Comparison of ENCODE assay signal across 9 cellular contexts in genomic region chr13:27919934-27920676, GRCh38. TPM values are rescaled to one million over a fixed set of nuclear protein-coding genes. Genes with fewer than 3 reads are reported as not detected.
DNase-seq lines count a peak whose midpoint lies in the region; ATAC-seq, FAIRE-seq and TF ChIP-seq lines count a peak whose summit lies in the region.
"Had no signal": no experiment of that assay in that cellular context is flagged by ENCODE, and none has a peak within 500 bp of the region (broad histone marks: within the 10 kb centered on the region; RNA-seq: fewer than 3 reads in every experiment).

TSS of gene PDX1 (plus strand) at chr13:27920000. CDS start at chr13:27920139, 139 bp downstream.

- DNase-seq in EL (peak; percentile 13), dorsolateral prefrontal cortex (peak in 1 of 10 donors; percentile 7), inferior parietal cortex (ENCODE audit: extremely low spot score) (no peak), GM19239 (ENCODE audit: insufficient read length, low spot score) (no peak)

- ATAC-seq in GM18858 (IDR thresholded peaks at IDR 0.05; ENCODE audit: unreplicated experiment) (no peak), GM21576 (IDR thresholded peaks at IDR 0.05; ENCODE audit: unreplicated experiment) (no peak)

- H3K27ac Mint-ChIP-seq in IgD-negative memory B cell (peak within 1 kb of the TSS; percentile 16 to 96 (median 89)), nephron (no peak within 1 kb of the TSS)

- intact Hi-C loops in dorsolateral prefrontal cortex (cut with DNase I), result no loop called here

- FAIRE-seq in GM19239 (lab: Jason Lieb, UNC), result no peak

- peak within 1 kb of the TSS; percentile 65 to 89 (median 81) for H3K4me3 Mint-ChIP-seq in IgD-negative memory B cell
- H3K4me3 Mint-ChIP-seq in nephron, result peak within 1 kb of the TSS; percentile 77 to 81 (median 79)

- H3K27ac ChIP-seq in dorsolateral prefrontal cortex, result no peak within 1 kb of the TSS
- H3K27ac ChIP-seq: SJSA1 had no signal

- H3K36me3 Mint-ChIP-seq in IgD-negative memory B cell (no peaks in the 10 kb centered on the region), nephron (ENCODE audit: low read depth) (no peaks in the 10 kb centered on the region)

- H3K27me3 ChIP-seq in dorsolateral prefrontal cortex, result peaks cover 31 to 100% (median 100%) of the 10 kb centered on the region in 45 donors

- H3K4me3 ChIP-seq in dorsolateral prefrontal cortex, result peak within 1 kb of the TSS in 56 of 59 donors; percentile 8 to 62 (median 38)

- H3K4me1 Mint-ChIP-seq in IgD-negative memory B cell (peaks cover 8 to 24% (median 18%) of the 10 kb centered on the region in 3 donors), nephron (peaks cover 29% of the 10 kb centered on the region)

- H3K27me3 Mint-ChIP-seq in IgD-negative memory B cell, result peaks cover 58% of the 10 kb centered on the region
- peaks cover 98% of the 10 kb centered on the region for H3K27me3 Mint-ChIP-seq in nephron (ENCODE audit: low read depth)

- TF ChIP-seq CTCF in dorsolateral prefrontal cortex (IDR thresholded peaks at IDR 0.05 in 54 of 56, conservative IDR thresholded peaks at IDR 0.05 in 2 of 56; ENCODE audit: low read depth in 1 of 56, partially characterized antibody in 56 of 56), result no peak
- TF ChIP-seq CTCF in nephron (IDR thresholded peaks at IDR 0.05; ENCODE audit: unreplicated experiment in 3 of 3), result no peak

- H3K9me3 Mint-ChIP-seq in IgD-negative memory B cell (peaks cover 0 to 5% (median 3%) of the 10 kb centered on the region in 3 donors), nephron (peaks cover 6% of the 10 kb centered on the region)

RNA-seq across cellular contexts. Expression of gene PDX1, which starts in this region (rescaled TPM):
- polyA plus RNA-seq in IgD-negative memory B cell, result not detected
- total RNA-seq in dorsolateral prefrontal cortex, result not detected
- total RNA-seq: SJSA1 had no signal

Comparison
In these comparisons a context has a peak if more than half of its experiments do, and no peak if none do; other contexts are left out.
1. H3K27ac Mint-ChIP-seq: peak in IgD-negative memory B cell (3 of 3); none in nephron (0 of 3).